ENCODE assay signal across 38 cellular contexts in the genomic region with DNA sequence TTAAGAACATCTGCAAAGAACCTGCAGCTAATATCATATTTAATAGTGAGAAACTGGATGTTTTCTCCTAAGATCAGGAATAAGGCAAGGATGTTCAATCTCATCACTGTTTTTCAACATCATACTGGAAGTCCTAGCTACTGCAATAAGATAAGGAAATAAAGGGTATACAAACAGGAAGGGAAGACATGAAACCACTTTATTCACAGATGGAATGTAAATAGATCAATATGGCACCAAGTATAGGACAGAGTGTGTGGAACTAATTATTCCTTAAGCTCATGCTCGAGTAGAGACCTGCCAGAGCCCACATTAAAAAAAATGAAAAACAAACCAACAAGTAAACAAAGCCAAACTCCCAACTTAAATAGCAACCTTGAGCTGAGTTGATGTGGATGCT. TPM values are rescaled to one million over a fixed set of nuclear protein-coding genes. Genes with fewer than 3 reads are reported as not detected.
"Had no signal": no experiment of that assay in that cellular context is flagged by ENCODE, and none has a peak within 500 bp of the region (broad histone marks: within the 10 kb centered on the region; RNA-seq: fewer than 3 reads in every experiment).

No MANE protein-coding gene starts in this region.

- H3K4me3 Mint-ChIP-seq: endodermal cell; mesothelial cell of epicardium; naive B cell; neural crest cell; stimulated activated naive CD8-positive, alpha-beta T cell treated with anti-CD3 and anti-CD28 coated beads, Interleukin-15, amount 100 ng/mL, for 72 hours had no signal

- DNase-seq: dorsolateral prefrontal cortex; effector CD8-positive, alpha-beta T cell; endodermal cell; foreskin fibroblast; heart left ventricle; left cardiac atrium; left lung; mesenchymal stem cell; mucosa of descending colon; naive B cell; stimulated activated CD4-positive, alpha-beta T cell treated with anti-CD3 and anti-CD28 coated beads, Interleukin-12 subunit alpha, Interleukin-12 subunit beta, amount 100 ng/mL, for 4 hours; stimulated activated CD4-positive, alpha-beta T cell treated with anti-CD3 and anti-CD28 coated beads, Interleukin-1b, Interleukin-23, amount 100 ng/mL, for 48 hours; stimulated activated CD4-positive, alpha-beta T cell treated with anti-CD3 and anti-CD28 coated beads, Interleukin-4, amount 100 ng/mL, for 1 hour; stimulated activated CD8-positive, alpha-beta memory T cell treated with anti-CD3 and anti-CD28 coated beads, Interleukin-4, amount 100 ng/mL, for 48 hours; stimulated activated naive CD4-positive, alpha-beta T cell; stimulated activated naive CD8-positive, alpha-beta T cell treated with anti-CD3 and anti-CD28 coated beads, Interleukin-15, amount 100 ng/mL, for 72 hours; thyroid gland; trophoblast cell had no signal

- H3K4me1 Mint-ChIP-seq: neural crest cell had no signal

- H3K4me1 ChIP-seq: gastroesophageal sphincter, left lung, parathyroid adenoma had no signal

- H3K27me3 Mint-ChIP-seq: stimulated activated naive CD8-positive, alpha-beta T cell treated with anti-CD3 and anti-CD28 coated beads, Interleukin-15, amount 100 ng/mL, for 72 hours had no signal

- H3K4me3 ChIP-seq: dorsolateral prefrontal cortex, gastroesophageal sphincter, heart left ventricle, hepatocyte, left lung, mucosa of descending colon, smooth muscle cell, thyroid gland, vagina had no signal

- ATAC-seq: esophagus mucosa; gastroesophageal sphincter; heart left ventricle; left cardiac atrium; left lung; mucosa of descending colon; natural killer cell treated with Interleukin-12 subunit alpha and Interleukin-12 subunit beta and Interleukin-15 and Interleukin-18, amount 100 ng/mL, for 72 hours; sciatic nerve; stimulated activated naive CD8-positive, alpha-beta T cell treated with anti-CD3 and anti-CD28 coated beads, Interleukin-15, amount 100 ng/mL, for 72 hours had no signal

- H3K9ac ChIP-seq: parathyroid adenoma had no signal

- FAIRE-seq: islet of Langerhans had no signal

- H3K9me3 ChIP-seq: gastroesophageal sphincter, heart left ventricle, left lung, mucosa of descending colon, thyroid gland, vagina had no signal

- H3K36me3 Mint-ChIP-seq: mesothelial cell of epicardium; naive B cell; natural killer cell treated with Interleukin-12 subunit alpha and Interleukin-12 subunit beta and Interleukin-15 and Interleukin-18, amount 100 ng/mL, for 72 hours had no signal

- H2AFZ ChIP-seq: hepatocyte, parathyroid adenoma had no signal

- H3K27ac Mint-ChIP-seq: endodermal cell; mesothelial cell of epicardium; naive B cell; progenitor cell of endocrine pancreas; stimulated activated naive CD8-positive, alpha-beta T cell treated with anti-CD3 and anti-CD28 coated beads, Interleukin-15, amount 100 ng/mL, for 72 hours had no signal

- H3K27me3 ChIP-seq: dorsolateral prefrontal cortex, gastroesophageal sphincter, heart left ventricle, hepatocyte, left lung, thyroid gland, vagina had no signal

- H3K36me3 ChIP-seq: gastroesophageal sphincter, heart left ventricle, left lung, thyroid gland, vagina had no signal

- H3K27ac ChIP-seq: dorsolateral prefrontal cortex, epithelial cell of prostate, gastroesophageal sphincter, heart left ventricle, hepatocyte, left lung, parathyroid adenoma, thyroid gland, vagina had no signal

- H3K4me2 ChIP-seq: hepatocyte, smooth muscle cell had no signal

- H3K79me2 ChIP-seq: hepatocyte, parathyroid adenoma had no signal

- H3K9me3 Mint-ChIP-seq: endodermal cell; natural killer cell treated with Interleukin-12 subunit alpha and Interleukin-12 subunit beta and Interleukin-15 and Interleukin-18, amount 100 ng/mL, for 72 hours; neural crest cell; stimulated activated naive CD8-positive, alpha-beta T cell treated with anti-CD3 and anti-CD28 coated beads, Interleukin-15, amount 100 ng/mL, for 72 hours had no signal

RNA-seq across cellular contexts. Expression of a gene that starts 41.3 kb away (rescaled TPM):
- total RNA-seq: dorsolateral prefrontal cortex; endodermal cell; esophagus mucosa; gastroesophageal sphincter; heart left ventricle; hepatocyte; kidney epithelial cell; left cardiac atrium; left lung; lower leg skin; lung microvascular endothelial cell; mesothelial cell of epicardium; mucosa of descending colon; natural killer cell treated with Interleukin-12 subunit alpha and Interleukin-12 subunit beta and Interleukin-15 and Interleukin-18, amount 100 ng/mL, for 72 hours; neural crest cell; osteoblast; progenitor cell of endocrine pancreas; sciatic nerve; smooth muscle cell; subcutaneous adipose tissue; temporal lobe; thyroid gland; ureter; vagina had no signal
- polyA plus RNA-seq: heart left ventricle, hepatocyte, smooth muscle cell had no signal
